21 cellular contexts compared by ENCODE assay signal in the genomic region with DNA sequence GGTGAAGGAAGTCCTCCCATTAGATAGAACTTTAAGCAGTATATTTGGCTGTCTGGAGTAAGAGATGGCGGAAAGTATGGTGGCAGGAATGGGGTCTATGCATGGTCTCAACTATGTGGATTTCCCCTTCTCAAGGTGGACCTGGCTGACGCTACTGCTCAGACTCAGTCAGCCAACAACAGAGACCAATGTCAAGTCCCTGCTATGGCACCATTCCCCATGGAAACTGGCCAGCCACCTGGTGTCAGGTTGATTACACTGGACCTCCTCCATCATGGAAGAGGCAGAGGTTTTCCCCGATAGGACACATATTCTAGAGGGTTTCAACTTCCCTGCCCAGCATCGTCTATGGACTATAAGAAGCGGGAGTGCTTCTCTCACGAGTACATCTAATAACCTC.
"Had no signal": no experiment of that assay in that cellular context is flagged by ENCODE, and none has a peak within 500 bp of the region (broad histone marks: within the 10 kb centered on the region; RNA-seq: fewer than 3 reads in every experiment).

No MANE protein-coding gene starts in this region.

- ATAC-seq: effector memory CD8-positive, alpha-beta T cell; heart right ventricle; mucosa of descending colon; natural killer cell treated with Interleukin-12 subunit alpha and Interleukin-12 subunit beta and Interleukin-15 and Interleukin-18, amount 100 ng/mL, for 72 hours; stimulated activated naive B cell treated with anti-CD40 and anti-IgM and Interleukin-4, amounts not matched to agents 10 μg/mL and 1 μg/mL and 100 μg/mL, for 72 hours had no signal

- H3K4me3 ChIP-seq: esophagus squamous epithelium, heart right ventricle, mucosa of descending colon, neural progenitor cell, prostate gland, right atrium auricular region, sigmoid colon, suprapubic skin, vagina had no signal

- DNase-seq: cortex of kidney; effector memory CD8-positive, alpha-beta T cell; esophagus squamous epithelium; foreskin melanocyte; glutamatergic neuron; heart right ventricle; hippocampal formation; immature natural killer cell; mesenchymal stem cell; mucosa of descending colon; naive B cell; nucleus accumbens; stimulated activated naive B cell treated with anti-CD40 and anti-IgM and Interleukin-4, amounts not matched to agents 10 μg/mL and 1 μg/mL and 100 μg/mL, for 72 hours; trophoblast cell had no signal

- H3K27ac ChIP-seq: esophagus squamous epithelium, heart right ventricle, neural progenitor cell, prostate gland, right atrium auricular region, sigmoid colon, suprapubic skin, vagina had no signal

- H3K9me3 ChIP-seq: esophagus squamous epithelium, heart right ventricle, mucosa of descending colon, prostate gland, right atrium auricular region, sigmoid colon, suprapubic skin, vagina had no signal

- H3K4me1 ChIP-seq: neural progenitor cell, prostate gland had no signal

- H3K36me3 ChIP-seq: esophagus squamous epithelium, heart right ventricle, neural progenitor cell, prostate gland, right atrium auricular region, sigmoid colon, suprapubic skin, vagina had no signal

- H3K27me3 ChIP-seq: right atrium auricular region, sigmoid colon, suprapubic skin, vagina had no signal
